In the genomic region with DNA sequence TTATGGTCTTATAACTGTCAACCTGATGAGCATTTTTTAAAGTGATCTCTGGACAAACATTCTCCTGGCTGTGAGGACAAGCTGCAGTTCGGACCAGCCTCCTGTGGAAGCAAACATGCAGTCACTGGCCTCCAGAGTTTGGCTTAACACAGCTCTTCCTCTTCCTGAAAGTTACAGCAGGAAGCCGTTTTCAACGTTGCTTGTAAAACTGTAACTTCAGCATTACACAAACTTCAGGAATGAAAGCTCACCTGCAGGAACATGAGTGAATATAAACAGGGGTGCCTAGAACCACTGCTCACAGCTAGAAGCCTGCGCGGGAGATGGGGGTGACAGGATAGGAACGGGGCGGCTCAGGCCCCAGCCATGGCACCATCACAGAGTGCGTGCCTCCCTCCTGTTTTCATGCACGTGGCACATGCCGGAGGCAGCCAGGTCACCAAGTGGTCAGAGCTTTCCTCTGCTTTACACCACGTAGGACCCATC, we compare ENCODE assay signal across 10 cellular contexts.
DNase-seq lines count a peak whose midpoint lies in the region; ATAC-seq, FAIRE-seq and TF ChIP-seq lines count a peak whose summit lies in the region.
"Had no signal": no experiment of that assay in that cellular context is flagged by ENCODE, and none has a peak within 500 bp of the region (broad histone marks: within the 10 kb centered on the region; RNA-seq: fewer than 3 reads in every experiment).

No MANE protein-coding gene starts in this region.

- H3K9me3 Mint-ChIP-seq in activated T-cell treated with anti-CD3 and anti-CD28 coated beads, Interleukin-2, amount 50 U/mL, for 4 hours, result no peaks in the 10 kb centered on the region
- H3K9me3 Mint-ChIP-seq: CD8-positive, alpha-beta T cell had no signal

- H3K4me3 Mint-ChIP-seq in activated T-cell treated with anti-CD3 and anti-CD28 coated beads, Interleukin-2, amount 50 U/mL, for 4 hours, result no peak overlapping the region
- H3K4me3 Mint-ChIP-seq: CD8-positive, alpha-beta T cell had no signal

- H3K4me1 Mint-ChIP-seq in activated T-cell treated with anti-CD3 and anti-CD28 coated beads, Interleukin-2, amount 50 U/mL, for 4 hours (ENCODE audit: low read depth), result peaks cover 34% of the 10 kb centered on the region

- no peak for TF ChIP-seq CTCF in C4-2B (conservative IDR thresholded peaks at IDR 0.05)
- no peak for TF ChIP-seq CTCF in Peyer's patch (IDR thresholded peaks at IDR 0.05)
- no peak for TF ChIP-seq CTCF in gastroesophageal sphincter (IDR thresholded peaks at IDR 0.05)
- no peak for TF ChIP-seq CTCF in parathyroid adenoma (IDR thresholded peaks at IDR 0.05)
- TF ChIP-seq CTCF in foreskin fibroblast (IDR thresholded peaks at IDR 0.05; ENCODE audit: low read depth, low read length), result no peak

- H3K27me3 Mint-ChIP-seq in activated T-cell treated with anti-CD3 and anti-CD28 coated beads, Interleukin-2, amount 50 U/mL, for 4 hours (ENCODE audit: low read depth), result no peaks in the 10 kb centered on the region

- H3K36me3 ChIP-seq in Peyer's patch (no peaks in the 10 kb centered on the region), gastroesophageal sphincter (no peaks in the 10 kb centered on the region), parathyroid adenoma (ENCODE audit: control insufficient read depth, insufficient read depth, low read length) (no peaks in the 10 kb centered on the region)

- peaks cover 0 to 14% (median 3%) of the 10 kb centered on the region in 4 donors for H3K4me1 ChIP-seq in Peyer's patch
- H3K4me1 ChIP-seq in gastroesophageal sphincter, result peaks cover 10 to 54% (median 21%) of the 10 kb centered on the region in 3 donors
- H3K4me1 ChIP-seq in parathyroid adenoma, result no peaks in the 10 kb centered on the region

- H3K27me3 ChIP-seq in Peyer's patch, result no peaks in the 10 kb centered on the region
- H3K27me3 ChIP-seq in gastroesophageal sphincter, result no peaks in the 10 kb centered on the region
- H3K27me3 ChIP-seq in parathyroid adenoma (ENCODE audit: control insufficient read depth, insufficient read depth, low read length), result no peaks in the 10 kb centered on the region

- WGBS in gastroesophageal sphincter (ENCODE audit: low coverage in 1 of 2), 2 donors, result 64 to 69% methylated on average over 7 to 11 of the region's 11 CpGs

- H3K27ac ChIP-seq in C4-2B (peak overlapping the region; percentile 60), Peyer's patch (peak overlapping the region in 3 of 4 donors; percentile 47 to 83 (median 62)), gastroesophageal sphincter (peak overlapping the region in 3 of 4 donors; percentile 69 to 92 (median 82)), parathyroid adenoma (peak overlapping the region; percentile 58)

- H3K4me3 ChIP-seq in Peyer's patch (no peak overlapping the region), gastroesophageal sphincter (no peak overlapping the region), parathyroid adenoma (ENCODE audit: low read depth, low read length) (no peak overlapping the region), foreskin fibroblast (ENCODE audit: low read depth in 1 of 2, low read length in 2 of 2) (no peak overlapping the region)

- no peaks in the 10 kb centered on the region for H3K9me3 ChIP-seq in Peyer's patch
- no peaks in the 10 kb centered on the region for H3K9me3 ChIP-seq in gastroesophageal sphincter
- H3K9me3 ChIP-seq in parathyroid adenoma (ENCODE audit: control insufficient read depth, low read length), result no peaks in the 10 kb centered on the region

- H3K79me2 ChIP-seq in parathyroid adenoma, result no peaks in the 10 kb centered on the region

- H3K36me3 Mint-ChIP-seq in activated T-cell treated with anti-CD3 and anti-CD28 coated beads, Interleukin-2, amount 50 U/mL, for 4 hours (ENCODE audit: insufficient read depth), result no peaks in the 10 kb centered on the region
- H3K36me3 Mint-ChIP-seq: CD8-positive, alpha-beta T cell had no signal

- no peak for FAIRE-seq in H54 (lab: Jason Lieb, UNC)

- no peak overlapping the region for H2AFZ ChIP-seq in parathyroid adenoma

- H3K9ac ChIP-seq in parathyroid adenoma, result no peak overlapping the region

- no peak overlapping the region for H3K4me2 ChIP-seq in parathyroid adenoma (ENCODE audit: low read length)

- DNase-seq in Peyer's patch (no peak), H54 (ENCODE audit: insufficient read length, low spot score) (no peak), foreskin fibroblast (no peak)
- DNase-seq in activated T-cell treated with anti-CD3 and anti-CD28 coated beads, Interleukin-2, amount 50 U/mL, for 4 hours, result no peak
- DNase-seq: CD8-positive, alpha-beta T cell; KG1 had no signal

- TF ChIP-seq POLR2A in Peyer's patch (IDR thresholded peaks at IDR 0.05) (no peak), gastroesophageal sphincter (IDR thresholded peaks at IDR 0.05) (no peak), H54 (IDR thresholded peaks at IDR 0.05; ENCODE audit: low read depth, low read length) (no peak)

- ATAC-seq in gastroesophageal sphincter, result no peak
- ATAC-seq in GM21717 (IDR thresholded peaks at IDR 0.05; ENCODE audit: unreplicated experiment), result no peak
- no peak for ATAC-seq in activated T-cell treated with anti-CD3 and anti-CD28 coated beads, Interleukin-2, amount 50 U/mL, for 4 hours
- ATAC-seq: CD8-positive, alpha-beta T cell had no signal

- TF ChIP-seq EP300 in gastroesophageal sphincter (IDR thresholded peaks at IDR 0.05), result no peak
